In the genomic region with DNA sequence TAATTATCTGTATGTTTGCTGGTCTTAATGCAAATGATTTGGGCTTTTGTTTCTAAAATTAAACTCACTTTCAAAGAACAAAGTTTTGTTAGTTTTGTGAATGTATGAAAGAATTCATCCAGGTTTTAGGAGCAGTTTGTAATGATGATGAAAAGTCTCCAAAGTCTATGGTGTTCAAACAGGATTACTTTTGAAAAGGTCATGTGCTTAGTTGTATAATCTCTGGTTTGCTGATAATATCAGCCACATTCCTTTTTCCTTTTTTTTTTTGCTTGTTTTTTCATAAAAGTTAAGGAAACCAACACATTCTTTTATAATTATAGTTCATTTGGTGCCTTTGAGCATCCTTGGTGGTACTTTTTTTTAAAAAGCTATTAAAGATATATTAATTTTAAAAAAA, we compare ENCODE assay signal across 31 cellular contexts.
DNase-seq lines count a peak whose midpoint lies in the region; ATAC-seq, FAIRE-seq and TF ChIP-seq lines count a peak whose summit lies in the region.
"Had no signal": no experiment of that assay in that cellular context is flagged by ENCODE, and none has a peak within 500 bp of the region (broad histone marks: within the 10 kb centered on the region; RNA-seq: fewer than 3 reads in every experiment).

No MANE protein-coding gene starts in this region.

- H3K4me1 ChIP-seq in mesenchymal stem cell (ENCODE audit: control insufficient read depth, insufficient read depth, low read depth, low read length): no peaks in the 10 kb centered on the region
- H3K4me1 ChIP-seq: ascending aorta, colonic mucosa, psoas muscle, transverse colon had no signal

- H3K14ac ChIP-seq in mesenchymal stem cell (ENCODE audit: low read length in 2 of 2): no peak overlapping the region

- H2BK12ac ChIP-seq in mesenchymal stem cell (ENCODE audit: low read length in 2 of 2): no peak overlapping the region

- H3K27ac Mint-ChIP-seq in activated naive CD8-positive, alpha-beta T cell: peak overlapping the region; percentile 14
- H3K27ac Mint-ChIP-seq in activated naive CD8-positive, alpha-beta T cell treated with anti-CD3 and anti-CD28 coated beads for 36 hours: no peak overlapping the region

- no peaks in the 10 kb centered on the region for H3K9me3 Mint-ChIP-seq in activated naive CD8-positive, alpha-beta T cell (ENCODE audit: low read depth)
- peaks cover 1% of the 10 kb centered on the region for H3K9me3 Mint-ChIP-seq in activated naive CD8-positive, alpha-beta T cell treated with anti-CD3 and anti-CD28 coated beads for 36 hours
- H3K9me3 Mint-ChIP-seq: activated naive CD4-positive, alpha-beta T cell treated with anti-CD3 and anti-CD28 coated beads, Interleukin-2, amount 50 U/mL, for 72 hours; CD4-positive, alpha-beta memory T cell; naive B cell had no signal

- H3K4ac ChIP-seq in mesenchymal stem cell (ENCODE audit: low read depth in 1 of 2, low read length in 2 of 2): no peak overlapping the region

- no peak overlapping the region for H4K91ac ChIP-seq in mesenchymal stem cell (ENCODE audit: low read length)

- no peak overlapping the region for H3K4me3 Mint-ChIP-seq in activated naive CD8-positive, alpha-beta T cell
- no peak overlapping the region for H3K4me3 Mint-ChIP-seq in activated naive CD8-positive, alpha-beta T cell treated with anti-CD3 and anti-CD28 coated beads for 36 hours

- H3K9me3 ChIP-seq in mesenchymal stem cell (ENCODE audit: control insufficient read depth, low read length): no peaks in the 10 kb centered on the region
- H3K9me3 ChIP-seq: ascending aorta, colonic mucosa, psoas muscle, transverse colon had no signal

- H4K8ac ChIP-seq in mesenchymal stem cell (ENCODE audit: low read length): no peak overlapping the region

- no peak overlapping the region for H3K4me2 ChIP-seq in mesenchymal stem cell (ENCODE audit: low read length, poor library complexity, severe bottlenecking)

- H2AK5ac ChIP-seq in mesenchymal stem cell (ENCODE audit: low read length, severe bottlenecking): no peak overlapping the region

- peaks cover 0 to 55% of the 10 kb centered on the region in 2 experiments for H3K36me3 ChIP-seq in mesenchymal stem cell (ENCODE audit: control insufficient read depth in 1 of 2, insufficient read depth in 2 of 2, low read depth in 1 of 2, low read length in 2 of 2)
- H3K36me3 ChIP-seq: ascending aorta had no signal

- FAIRE-seq in GM12892 (lab: Jason Lieb, UNC): no peak
- FAIRE-seq: H54, keratinocyte had no signal

- no peak for TF ChIP-seq CTCF in VCaP (conservative IDR thresholded peaks at IDR 0.05)

- TF ChIP-seq POLR2A in GM12892 (IDR thresholded peaks at IDR 0.05; ENCODE audit: low read depth, low read length): no peak

- H3K27me3 Mint-ChIP-seq in activated naive CD8-positive, alpha-beta T cell: no peaks in the 10 kb centered on the region
- no peaks in the 10 kb centered on the region for H3K27me3 Mint-ChIP-seq in activated naive CD8-positive, alpha-beta T cell treated with anti-CD3 and anti-CD28 coated beads for 36 hours
- H3K27me3 Mint-ChIP-seq: CD4-positive, alpha-beta memory T cell; naive B cell had no signal

- H3K27ac ChIP-seq in VCaP (peak overlapping the region; percentile 39), mesenchymal stem cell (ENCODE audit: low read length, poor library complexity, severe bottlenecking) (no peak overlapping the region), caudate nucleus (ENCODE audit: low read depth, low read length) (no peak overlapping the region)
- H3K27ac ChIP-seq: ascending aorta, colonic mucosa, psoas muscle, transverse colon had no signal

- H2BK120ac ChIP-seq in mesenchymal stem cell (ENCODE audit: low read depth, low read length): no peak overlapping the region

- DNase-seq in activated naive CD8-positive, alpha-beta T cell treated with anti-CD3 and anti-CD28 coated beads for 36 hours: no peak
- DNase-seq in mesenchymal stem cell (no peak), caudate nucleus (lab: John Stamatoyannopoulos, UW) (no peak), NCI-H1092 treated with DMSO at 0.1 percent for 48 hours (lab: John Stamatoyannopoulos, UW) (no peak), GM12892 (ENCODE audit: insufficient read length) (no peak)
- DNase-seq: 8988T; activated CD4-positive, alpha-beta T cell treated with anti-CD3 and anti-CD28 coated beads for 48 hours; activated CD8-positive, alpha-beta memory T cell treated with anti-CD3 and anti-CD28 coated beads for 24 hours; activated T-cell treated with anti-CD3 and anti-CD28 coated beads for 4 hours; CD4-positive, alpha-beta memory T cell; colonic mucosa; effector CD8-positive, alpha-beta T cell; KG1; left ventricle myocardium superior; MM.1S; naive B cell; NCI-H1417 treated with DMSO at 0.1 percent for 48 hours; NCI-H2081 treated with DMSO at 0.1 percent for 48 hours; NCI-H2227 treated with DMSO at 0.1 percent for 48 hours; NCI-H526; psoas muscle; stimulated activated CD4-positive, alpha-beta T cell treated with anti-CD3 and anti-CD28 coated beads, Interleukin-12 subunit alpha, Interleukin-12 subunit beta, amount 100 ng/mL, for 4 hours; stimulated activated CD4-positive, alpha-beta T cell treated with anti-CD3 and anti-CD28 coated beads, Interleukin-2, amount 100 ng/mL, for 48 hours; transverse colon had no signal

- H2BK15ac ChIP-seq in mesenchymal stem cell (ENCODE audit: low read depth, poor library complexity, severe bottlenecking): no peak overlapping the region

- H3K36me3 Mint-ChIP-seq in activated naive CD8-positive, alpha-beta T cell: peaks cover 15% of the 10 kb centered on the region
- H3K36me3 Mint-ChIP-seq in activated naive CD8-positive, alpha-beta T cell treated with anti-CD3 and anti-CD28 coated beads for 36 hours: peaks cover 45% of the 10 kb centered on the region

- no peak overlapping the region for H3K18ac ChIP-seq in mesenchymal stem cell (ENCODE audit: low read depth in 1 of 2, low read length in 2 of 2)

- H3K27me3 ChIP-seq in mesenchymal stem cell (ENCODE audit: control insufficient read depth in 1 of 2, insufficient read depth in 1 of 2, low read length in 2 of 2): no peaks in the 10 kb centered on the region
- H3K27me3 ChIP-seq: ascending aorta, colonic mucosa, transverse colon had no signal

- no peak overlapping the region for H2AFZ ChIP-seq in mesenchymal stem cell (ENCODE audit: low read depth, low read length)

- H2BK5ac ChIP-seq in mesenchymal stem cell (ENCODE audit: low read depth, low read length, poor library complexity, severe bottlenecking): no peak overlapping the region

- H3K23ac ChIP-seq in mesenchymal stem cell (ENCODE audit: low read length in 2 of 2): no peak overlapping the region

- H3K79me1 ChIP-seq in mesenchymal stem cell (replicated peaks; ENCODE audit: low read length, poor library complexity, severe bottlenecking): no peaks in the 10 kb centered on the region

- H3K4me1 Mint-ChIP-seq in activated naive CD8-positive, alpha-beta T cell (ENCODE audit: low read depth): peaks cover 41% of the 10 kb centered on the region
- peaks cover 41% of the 10 kb centered on the region for H3K4me1 Mint-ChIP-seq in activated naive CD8-positive, alpha-beta T cell treated with anti-CD3 and anti-CD28 coated beads for 36 hours

- ATAC-seq in HG03196 (IDR thresholded peaks at IDR 0.05; ENCODE audit: unreplicated experiment): no peak
- ATAC-seq: activated naive CD4-positive, alpha-beta T cell treated with anti-CD3 and anti-CD28 coated beads, Interleukin-2, amount 50 U/mL, for 72 hours; psoas muscle had no signal

- H3K9ac ChIP-seq in mesenchymal stem cell (ENCODE audit: low read length): peak overlapping the region; percentile 58

- H3K4me3 ChIP-seq in mesenchymal stem cell (ENCODE audit: insufficient read depth in 1 of 2, low read depth in 1 of 2, low read length in 2 of 2): no peak overlapping the region
- H3K4me3 ChIP-seq: ascending aorta, colonic mucosa, psoas muscle, transverse colon had no signal
